17 cellular contexts compared by ENCODE assay signal in the genomic region with DNA sequence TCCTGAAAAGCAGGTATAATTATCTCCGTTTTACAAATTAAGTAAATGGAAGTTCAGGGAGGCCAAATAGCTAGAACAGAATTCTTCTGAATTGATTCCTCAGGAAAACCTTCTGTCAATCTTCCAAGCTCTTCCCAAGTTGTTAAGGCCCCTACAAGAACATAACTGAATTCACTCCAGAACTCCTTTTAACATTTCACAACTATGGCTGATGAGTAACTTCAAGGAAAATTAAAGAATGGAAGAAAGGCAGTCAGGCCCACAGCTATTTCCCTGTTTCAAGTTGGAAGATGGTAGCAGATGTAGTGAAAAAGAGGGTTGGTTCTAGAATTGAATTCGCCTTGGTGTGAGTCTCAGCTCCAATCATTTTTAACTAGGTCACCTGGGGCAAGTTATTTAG.
"Had no signal": no experiment of that assay in that cellular context is flagged by ENCODE, and none has a peak within 500 bp of the region (broad histone marks: within the 10 kb centered on the region; RNA-seq: fewer than 3 reads in every experiment).

No MANE protein-coding gene starts in this region.

- H3K27me3 ChIP-seq: dorsolateral prefrontal cortex, pancreas, suprapubic skin, thyroid gland had no signal

- H3K27ac ChIP-seq: dorsolateral prefrontal cortex, pancreas, suprapubic skin, thyroid gland had no signal

- H3K36me3 ChIP-seq: pancreas had no signal

- H3K4me3 ChIP-seq: dorsolateral prefrontal cortex, pancreas, suprapubic skin, thyroid gland had no signal

- FAIRE-seq: islet of Langerhans, pancreas, urothelium cell line had no signal

- DNase-seq: cortex of kidney; dorsolateral prefrontal cortex; effector CD8-positive, alpha-beta T cell; foreskin melanocyte; head of caudate nucleus; hippocampal formation; kidney glomerular epithelial cell; naive thymus-derived CD8-positive, alpha-beta T cell; pancreas; right cardiac atrium; stimulated activated CD4-positive, alpha-beta T cell treated with anti-CD3 and anti-CD28 coated beads, Interleukin-4, amount 100 ng/mL, for 1 hour; stimulated activated CD8-positive, alpha-beta memory T cell treated with anti-CD3 and anti-CD28 coated beads, Interleukin-4, amount 100 ng/mL, for 48 hours; stimulated activated naive CD8-positive, alpha-beta T cell treated with anti-CD3 and anti-CD28 coated beads, Interleukin-15, Interleukin-2, amounts not matched to agents 100 U/mL and 50 U/mL, for 24 hours; thyroid gland had no signal

- H3K9me3 ChIP-seq: pancreas, suprapubic skin, thyroid gland had no signal
